Comparison of ENCODE assay signal across 21 cellular contexts in genomic region chr4:53500552-53500951, GRCh38.
"Had no signal": no experiment of that assay in that cellular context is flagged by ENCODE, and none has a peak within 500 bp of the region (broad histone marks: within the 10 kb centered on the region; RNA-seq: fewer than 3 reads in every experiment).

No MANE protein-coding gene starts in this region.

- H3K36me3 ChIP-seq: lower lobe of right lung, ovary, spleen, thoracic aorta, tibial nerve, upper lobe of left lung had no signal

- H3K4me3 Mint-ChIP-seq: immature natural killer cell; naive thymus-derived CD4-positive, alpha-beta T cell; stimulated activated naive B cell treated with anti-CD40 and anti-IgM and Interleukin-4, amounts not matched to agents 10 μg/mL and 1 μg/mL and 100 μg/mL, for 72 hours; stimulated activated naive CD8-positive, alpha-beta T cell treated with anti-CD3 and anti-CD28 coated beads, Interleukin-15, Interleukin-2, amounts not matched to agents 100 ng/mL and 50 ng/mL, for 24 hours had no signal

- H3K27me3 ChIP-seq: dorsolateral prefrontal cortex, ovary, spleen, tibial nerve, upper lobe of left lung had no signal

- H3K4me1 ChIP-seq: lower lobe of right lung, spleen, upper lobe of left lung had no signal

- H3K27ac Mint-ChIP-seq: immature natural killer cell; naive thymus-derived CD4-positive, alpha-beta T cell; stimulated activated naive B cell treated with anti-CD40 and anti-IgM and Interleukin-4, amounts not matched to agents 10 μg/mL and 1 μg/mL and 100 μg/mL, for 72 hours; stimulated activated naive CD8-positive, alpha-beta T cell treated with anti-CD3 and anti-CD28 coated beads, Interleukin-15, Interleukin-2, amounts not matched to agents 100 ng/mL and 50 ng/mL, for 24 hours had no signal

- H3K27me3 Mint-ChIP-seq: stimulated activated naive B cell treated with anti-CD40 and anti-IgM and Interleukin-4, amounts not matched to agents 10 μg/mL and 1 μg/mL and 100 μg/mL, for 72 hours had no signal

- DNase-seq: central memory CD4-positive, alpha-beta T cell; dorsolateral prefrontal cortex; effector CD4-positive, alpha-beta T cell; hypothalamus; immature natural killer cell; islet precursor cell; left cardiac atrium; left ventricle myocardium superior; lower lobe of right lung; naive thymus-derived CD4-positive, alpha-beta T cell; occipital lobe; right cardiac atrium; spleen; stimulated activated CD4-positive, alpha-beta T cell treated with anti-CD3 and anti-CD28 coated beads, Interleukin-4, amount 100 ng/mL, for 4 hours; stimulated activated naive B cell treated with anti-CD40 and anti-IgM and Interleukin-4, amounts not matched to agents 10 μg/mL and 1 μg/mL and 100 μg/mL, for 72 hours; upper lobe of left lung had no signal

- H3K36me3 Mint-ChIP-seq: immature natural killer cell; naive thymus-derived CD4-positive, alpha-beta T cell; stimulated activated naive B cell treated with anti-CD40 and anti-IgM and Interleukin-4, amounts not matched to agents 10 μg/mL and 1 μg/mL and 100 μg/mL, for 72 hours had no signal

- H3K27ac ChIP-seq: dorsolateral prefrontal cortex, lower lobe of right lung, skin epidermis, spleen, thoracic aorta, tibial nerve, upper lobe of left lung had no signal

- H3K9me3 ChIP-seq: lower lobe of right lung, ovary, spleen, thoracic aorta, tibial nerve, upper lobe of left lung had no signal

- H3K9me3 Mint-ChIP-seq: stimulated activated naive B cell treated with anti-CD40 and anti-IgM and Interleukin-4, amounts not matched to agents 10 μg/mL and 1 μg/mL and 100 μg/mL, for 72 hours; stimulated activated naive CD8-positive, alpha-beta T cell treated with anti-CD3 and anti-CD28 coated beads, Interleukin-15, Interleukin-2, amounts not matched to agents 100 ng/mL and 50 ng/mL, for 24 hours had no signal

- H3K4me3 ChIP-seq: dorsolateral prefrontal cortex, lower lobe of right lung, ovary, skin epidermis, spleen, thoracic aorta, tibial nerve, upper lobe of left lung had no signal

- H3K4me1 Mint-ChIP-seq: immature natural killer cell; naive thymus-derived CD4-positive, alpha-beta T cell; stimulated activated naive B cell treated with anti-CD40 and anti-IgM and Interleukin-4, amounts not matched to agents 10 μg/mL and 1 μg/mL and 100 μg/mL, for 72 hours had no signal
